In the genomic region with DNA sequence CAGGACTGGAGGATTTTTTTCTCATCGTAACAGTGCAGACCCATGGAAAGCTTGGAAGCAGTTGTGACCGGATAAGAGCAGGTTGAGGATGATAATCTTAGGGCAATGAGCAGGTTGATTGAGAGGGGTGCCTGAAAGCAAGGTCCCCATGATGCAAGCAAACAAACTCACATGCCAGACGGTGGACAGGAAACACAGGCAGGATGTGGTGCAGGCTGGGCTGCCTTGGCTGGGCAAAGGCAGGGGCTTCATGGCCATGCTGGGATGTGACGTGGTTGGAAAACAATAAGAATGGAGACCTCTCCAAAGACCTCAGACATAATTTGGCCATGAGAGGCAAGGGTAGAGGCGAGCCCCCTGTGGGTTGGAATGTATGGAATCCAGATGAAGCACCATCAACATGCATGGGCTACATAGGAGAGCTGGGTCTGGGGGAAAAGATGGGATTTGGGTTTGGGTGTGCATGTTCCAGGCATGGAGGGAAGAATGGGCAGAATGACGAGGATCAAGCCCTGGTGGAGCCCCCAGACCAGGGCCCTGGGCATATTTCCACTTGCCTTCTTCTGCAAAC, we compare ENCODE assay signal across 11 cellular contexts. TPM values are rescaled to one million over a fixed set of nuclear protein-coding genes. Genes with fewer than 3 reads are reported as not detected.
A peak's percentile ranks its signal among the peaks of the same experiment; 100 is the strongest.
DNase-seq lines count a peak whose midpoint lies in the region; ATAC-seq lines count a peak whose summit lies in the region.
"Had no signal": no experiment of that assay in that cellular context is flagged by ENCODE, and none has a peak within 500 bp of the region (broad histone marks: within the 10 kb centered on the region; RNA-seq: fewer than 3 reads in every experiment).

No MANE protein-coding gene starts in this region.

- H3K4me1 Mint-ChIP-seq in T-helper 2 cell treated with Interferon-gamma antibody and Interleukin-4, amounts not matched to agents 5 μg/mL and 100 μg/mL, for 36 hours (ENCODE audit: low read depth) = peaks cover 90% of the 10 kb centered on the region
- H3K4me1 Mint-ChIP-seq in activated naive CD8-positive, alpha-beta T cell treated with anti-CD3 and anti-CD28 coated beads, Interleukin-2, amount 10 ng/mL, durations not matched to agents 7 days and 5 days = peaks cover 94% of the 10 kb centered on the region
- H3K4me1 Mint-ChIP-seq in stimulated activated naive B cell treated with anti-CD40 and anti-IgM and Interleukin-4, amounts not matched to agents 10 μg/mL and 1 μg/mL and 100 μg/mL, for 72 hours = peaks cover 58 to 86% of the 10 kb centered on the region in 2 donors

- H3K36me3 Mint-ChIP-seq in T-helper 2 cell treated with Interferon-gamma antibody and Interleukin-4, amounts not matched to agents 5 μg/mL and 100 μg/mL, for 36 hours (ENCODE audit: low read depth) = peaks cover 83% of the 10 kb centered on the region
- peaks cover 51% of the 10 kb centered on the region for H3K36me3 Mint-ChIP-seq in activated naive CD8-positive, alpha-beta T cell treated with anti-CD3 and anti-CD28 coated beads, Interleukin-2, amount 10 ng/mL, durations not matched to agents 7 days and 5 days
- H3K36me3 Mint-ChIP-seq in stimulated activated naive B cell treated with anti-CD40 and anti-IgM and Interleukin-4, amounts not matched to agents 10 μg/mL and 1 μg/mL and 100 μg/mL, for 72 hours = peaks cover 53 to 93% of the 10 kb centered on the region in 2 donors

- POLR2A ChIA-PET in activated naive CD8-positive, alpha-beta T cell treated with anti-CD3 and anti-CD28 coated beads, Interleukin-2, amount 10 ng/mL, durations not matched to agents 7 days and 5 days (lab: Charles Lee) = interaction anchor here (0.9 to 13.8 kb wide), 9 partner anchors 18 to 156 kb away, joined by 3 to 323 read pairs (median 5); a partner anchor contains a TSS

- no peaks in the 10 kb centered on the region for H3K27me3 Mint-ChIP-seq in T-helper 2 cell treated with Interferon-gamma antibody and Interleukin-4, amounts not matched to agents 5 μg/mL and 100 μg/mL, for 36 hours (ENCODE audit: low read depth)
- H3K27me3 Mint-ChIP-seq in activated naive CD8-positive, alpha-beta T cell treated with anti-CD3 and anti-CD28 coated beads, Interleukin-2, amount 10 ng/mL, durations not matched to agents 7 days and 5 days = no peaks in the 10 kb centered on the region
- H3K27me3 Mint-ChIP-seq in stimulated activated naive B cell treated with anti-CD40 and anti-IgM and Interleukin-4, amounts not matched to agents 10 μg/mL and 1 μg/mL and 100 μg/mL, for 72 hours = no peaks in the 10 kb centered on the region

- ATAC-seq in activated naive CD8-positive, alpha-beta T cell treated with anti-CD3 and anti-CD28 coated beads, Interleukin-2, amount 10 ng/mL, durations not matched to agents 7 days and 5 days (ENCODE audit: low read depth) = peak; percentile 19
- peak; percentile 11 to 27 for ATAC-seq in stimulated activated naive B cell treated with anti-CD40 and anti-IgM and Interleukin-4, amounts not matched to agents 10 μg/mL and 1 μg/mL and 100 μg/mL, for 72 hours (replicated peaks)
- ATAC-seq in HG03571 (IDR thresholded peaks at IDR 0.05; ENCODE audit: unreplicated experiment) (no peak), GM18907 (IDR thresholded peaks at IDR 0.05; ENCODE audit: unreplicated experiment) (no peak)
- ATAC-seq: sciatic nerve had no signal

- peak overlapping the region; percentile 96 for H3K27ac Mint-ChIP-seq in T-helper 2 cell treated with Interferon-gamma antibody and Interleukin-4, amounts not matched to agents 5 μg/mL and 100 μg/mL, for 36 hours
- H3K27ac Mint-ChIP-seq in activated naive CD8-positive, alpha-beta T cell treated with anti-CD3 and anti-CD28 coated beads, Interleukin-2, amount 10 ng/mL, durations not matched to agents 7 days and 5 days = peak overlapping the region; percentile 99
- H3K27ac Mint-ChIP-seq in stimulated activated naive B cell treated with anti-CD40 and anti-IgM and Interleukin-4, amounts not matched to agents 10 μg/mL and 1 μg/mL and 100 μg/mL, for 72 hours = peak overlapping the region; percentile 94

- peak; percentile 55 for DNase-seq in activated CD4-positive, alpha-beta T cell treated with anti-CD3 and anti-CD28 coated beads, Interleukin-2, amount 50 U/mL, for 1 hour
- no peak for DNase-seq in activated CD4-positive, alpha-beta T cell treated with anti-CD3 and anti-CD28 coated beads for 1 hour
- no peak for DNase-seq in T-helper 2 cell treated with Interferon-gamma antibody and Interleukin-4, amounts not matched to agents 5 μg/mL and 100 μg/mL, for 36 hours (ENCODE audit: low spot score)
- DNase-seq in activated naive CD8-positive, alpha-beta T cell treated with anti-CD3 and anti-CD28 coated beads, Interleukin-2, amount 10 ng/mL, durations not matched to agents 7 days and 5 days = peak; percentile 61
- DNase-seq in stimulated activated naive B cell treated with anti-CD40 and anti-IgM and Interleukin-4, amounts not matched to agents 10 μg/mL and 1 μg/mL and 100 μg/mL, for 72 hours = no peak
- no peak for DNase-seq in NOMO-1 treated with DMSO at 0.1 percent for 48 hours (lab: John Stamatoyannopoulos, UW; ENCODE audit: unreplicated experiment)
- DNase-seq: DMS79 treated with DMSO at 0.1 percent for 48 hours had no signal

- H3K9me3 Mint-ChIP-seq in T-helper 2 cell treated with Interferon-gamma antibody and Interleukin-4, amounts not matched to agents 5 μg/mL and 100 μg/mL, for 36 hours = no peaks in the 10 kb centered on the region
- no peaks in the 10 kb centered on the region for H3K9me3 Mint-ChIP-seq in activated naive CD8-positive, alpha-beta T cell treated with anti-CD3 and anti-CD28 coated beads, Interleukin-2, amount 10 ng/mL, durations not matched to agents 7 days and 5 days
- H3K9me3 Mint-ChIP-seq in stimulated activated naive B cell treated with anti-CD40 and anti-IgM and Interleukin-4, amounts not matched to agents 10 μg/mL and 1 μg/mL and 100 μg/mL, for 72 hours = peaks cover 0 to 4% of the 10 kb centered on the region in 2 donors

- H3K4me3 Mint-ChIP-seq in T-helper 2 cell treated with Interferon-gamma antibody and Interleukin-4, amounts not matched to agents 5 μg/mL and 100 μg/mL, for 36 hours = peak overlapping the region; percentile 77
- peak overlapping the region; percentile 81 for H3K4me3 Mint-ChIP-seq in activated naive CD8-positive, alpha-beta T cell treated with anti-CD3 and anti-CD28 coated beads, Interleukin-2, amount 10 ng/mL, durations not matched to agents 7 days and 5 days
- H3K4me3 Mint-ChIP-seq in stimulated activated naive B cell treated with anti-CD40 and anti-IgM and Interleukin-4, amounts not matched to agents 10 μg/mL and 1 μg/mL and 100 μg/mL, for 72 hours = peak overlapping the region in 1 of 2 donors; percentile 23

RNA-seq across cellular contexts. Expression of a gene that starts 58.3 kb away (rescaled TPM):
- total RNA-seq in activated naive CD8-positive, alpha-beta T cell treated with anti-CD3 and anti-CD28 coated beads, Interleukin-2, amount 10 ng/mL, durations not matched to agents 7 days and 5 days = 100 to 1,000 TPM; 383 to 410 TPM
- total RNA-seq: fibroblast of lung had no signal

Comparison
In these comparisons a context has a peak if more than half of its experiments do, and no peak if none do; other contexts are left out.
1. DNase-seq: peak in activated CD4-positive, alpha-beta T cell treated with anti-CD3 and anti-CD28 coated beads, Interleukin-2, amount 50 U/mL, for 1 hour (single experiment) and activated naive CD8-positive, alpha-beta T cell treated with anti-CD3 and anti-CD28 coated beads, Interleukin-2, amount 10 ng/mL, durations not matched to agents 7 days and 5 days (single experiment); none in activated CD4-positive, alpha-beta T cell treated with anti-CD3 and anti-CD28 coated beads for 1 hour (single experiment), T-helper 2 cell treated with Interferon-gamma antibody and Interleukin-4, amounts not matched to agents 5 μg/mL and 100 μg/mL, for 36 hours (single experiment), stimulated activated naive B cell treated with anti-CD40 and anti-IgM and Interleukin-4, amounts not matched to agents 10 μg/mL and 1 μg/mL and 100 μg/mL, for 72 hours (single experiment) and NOMO-1 treated with DMSO at 0.1 percent for 48 hours (single experiment).
2. ATAC-seq: peak in activated naive CD8-positive, alpha-beta T cell treated with anti-CD3 and anti-CD28 coated beads, Interleukin-2, amount 10 ng/mL, durations not matched to agents 7 days and 5 days (single experiment) and stimulated activated naive B cell treated with anti-CD40 and anti-IgM and Interleukin-4, amounts not matched to agents 10 μg/mL and 1 μg/mL and 100 μg/mL, for 72 hours (2 of 2); none in HG03571 (single experiment) and GM18907 (single experiment).
3. Peak in every context shown above with its lines, with median percentiles within 50 percentile points of each other: H3K27ac Mint-ChIP-seq.